24 cellular contexts compared by ENCODE assay signal in the genomic region with DNA sequence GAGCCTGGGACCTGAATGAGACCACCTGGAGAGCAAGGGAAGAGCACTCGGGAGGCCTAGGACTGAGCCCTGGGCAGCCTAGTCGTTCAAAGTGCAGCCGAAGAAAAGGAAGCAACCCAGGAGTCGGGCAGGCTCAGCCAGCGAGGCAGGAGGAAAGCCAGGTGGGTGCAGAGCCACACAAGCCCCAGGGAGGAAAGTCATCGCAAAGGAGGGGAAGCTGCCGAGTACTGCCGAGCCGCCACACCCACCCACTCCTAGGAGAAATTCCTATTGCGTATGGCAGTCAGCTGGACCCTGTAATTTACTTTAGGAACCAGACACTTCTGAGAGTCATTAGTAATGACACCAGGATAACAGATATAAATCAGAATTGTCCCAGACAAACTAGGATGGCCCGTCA.
DNase-seq lines count a peak whose midpoint lies in the region; ATAC-seq and TF ChIP-seq lines count a peak whose summit lies in the region.
"Had no signal": no experiment of that assay in that cellular context is flagged by ENCODE, and none has a peak within 500 bp of the region (broad histone marks: within the 10 kb centered on the region; RNA-seq: fewer than 3 reads in every experiment).

No MANE protein-coding gene starts in this region.

- CTCF ChIA-PET in A673 (lab: Charles Lee), result no interaction called here

- H3K9ac ChIP-seq in endodermal cell (ENCODE audit: extremely low read depth, low read length, poor library complexity, severe bottlenecking), result no peak overlapping the region

- no peak overlapping the region for H3K4me3 Mint-ChIP-seq in T-helper 17 cell
- no peak overlapping the region for H3K4me3 Mint-ChIP-seq in endodermal cell
- no peak overlapping the region for H3K4me3 Mint-ChIP-seq in memory B cell
- H3K4me3 Mint-ChIP-seq: CD8-positive, alpha-beta T cell had no signal

- WGBS in endodermal cell (ENCODE audit: insufficient coverage in 1 of 2, insufficient read length in 1 of 2), 2 experiments, result 93 to 94% methylated on average over 3 to 11 of the region's 11 CpGs
- 89 to 93% (median 91%) methylated on average over 11 of the region's 11 CpGs for WGBS in spleen, 5 donors

- DNase-seq in T-helper 17 cell, result no peak
- DNase-seq in endodermal cell, result no peak
- no peak for DNase-seq in memory B cell (ENCODE audit: low spot score in 2 of 2)
- peak; percentile 20 for DNase-seq in spleen
- no peak for DNase-seq in dermis blood vessel endothelial cell
- DNase-seq in A673 (ENCODE audit: low spot score), result no peak
- DNase-seq: CD8-positive, alpha-beta T cell; DMS 273 treated with DMSO at 0.1 percent for 48 hours; DMS79; EL; GDM1; IMR-90; KG1; MG63; NCI-H1105 treated with DMSO at 0.1 percent for 48 hours; NCI-H1694; Right ventricle myocardium superior; RPMI8226 had no signal

- TF ChIP-seq CTCF in endodermal cell (conservative IDR thresholded peaks at IDR 0.05) (no peak), spleen (IDR thresholded peaks at IDR 0.05 in 8 of 11, conservative IDR thresholded peaks at IDR 0.05 in 3 of 11) (no peak), A673 (conservative IDR thresholded peaks at IDR 0.05; ENCODE audit: low read depth, low read length) (no peak)

- H3K36me3 Mint-ChIP-seq in T-helper 17 cell (ENCODE audit: low read depth) (peaks cover 13% of the 10 kb centered on the region), endodermal cell (ENCODE audit: low read depth) (peaks cover 26% of the 10 kb centered on the region), memory B cell (peaks cover 31% of the 10 kb centered on the region)

- no peak overlapping the region for H3K4me3 ChIP-seq in endodermal cell (ENCODE audit: low read length)
- H3K4me3 ChIP-seq in spleen, result no peak overlapping the region
- H3K4me3 ChIP-seq in A673 (ENCODE audit: low read depth, low read length, poor library complexity, severe bottlenecking), result no peak overlapping the region
- H3K4me3 ChIP-seq: A549, GM12878, MG63, SJSA1 had no signal

- H3K27me3 Mint-ChIP-seq in T-helper 17 cell, result no peaks in the 10 kb centered on the region
- H3K27me3 Mint-ChIP-seq in endodermal cell (ENCODE audit: insufficient read depth), result no peaks in the 10 kb centered on the region
- H3K27me3 Mint-ChIP-seq in memory B cell, result no peaks in the 10 kb centered on the region

- H3K4me1 Mint-ChIP-seq in T-helper 17 cell, result peaks cover 3% of the 10 kb centered on the region
- no peaks in the 10 kb centered on the region for H3K4me1 Mint-ChIP-seq in endodermal cell
- no peaks in the 10 kb centered on the region for H3K4me1 Mint-ChIP-seq in memory B cell

- ATAC-seq in T-helper 17 cell (no peak), memory B cell (ENCODE audit: low read depth) (no peak), GM21576 (IDR thresholded peaks at IDR 0.05; ENCODE audit: unreplicated experiment) (no peak)
- ATAC-seq: A549; CD8-positive, alpha-beta T cell; GM12878; HCT116 had no signal

- H3K9me3 ChIP-seq in T-helper 17 cell (ENCODE audit: control insufficient read depth, low read length, poor library complexity, severe bottlenecking) (no peaks in the 10 kb centered on the region), endodermal cell (ENCODE audit: control insufficient read depth, low read length) (no peaks in the 10 kb centered on the region), spleen (peaks cover 0 to 3% (median 0%) of the 10 kb centered on the region in 8 donors), A673 (ENCODE audit: low read depth, low read length, poor library complexity, severe bottlenecking) (no peaks in the 10 kb centered on the region)
- H3K9me3 ChIP-seq: A549, MG63, SJSA1 had no signal

- H3K36me3 ChIP-seq in endodermal cell (ENCODE audit: control insufficient read depth, insufficient read depth, low read length) (peaks cover 10% of the 10 kb centered on the region), spleen (peaks cover 0 to 88% (median 16%) of the 10 kb centered on the region in 6 donors), A673 (ENCODE audit: insufficient read depth, low read length, poor library complexity, severe bottlenecking) (no peaks in the 10 kb centered on the region)

- H3K27ac Mint-ChIP-seq in T-helper 17 cell (peak overlapping the region; percentile 34), endodermal cell (peak overlapping the region; percentile 52), memory B cell (peak overlapping the region; percentile 35)
- H3K27ac Mint-ChIP-seq: CD8-positive, alpha-beta T cell had no signal

- H3K9me3 Mint-ChIP-seq in endodermal cell, result no peaks in the 10 kb centered on the region
- H3K9me3 Mint-ChIP-seq in memory B cell, result no peaks in the 10 kb centered on the region
- H3K9me3 Mint-ChIP-seq: CD8-positive, alpha-beta T cell had no signal

- POLR2A ChIA-PET in A673 (lab: Charles Lee; ENCODE audit: low non-redundant PET), result no interaction called here

- H3K27me3 ChIP-seq in endodermal cell (ENCODE audit: control insufficient read depth, insufficient read depth, low read length, poor library complexity, severe bottlenecking), result no peaks in the 10 kb centered on the region
- no peaks in the 10 kb centered on the region for H3K27me3 ChIP-seq in spleen (replicated peaks in 1 of 7)
- no peaks in the 10 kb centered on the region for H3K27me3 ChIP-seq in A673 (replicated peaks; ENCODE audit: insufficient read depth, low read depth, low read length, poor library complexity)
- H3K27me3 ChIP-seq: MG63, SJSA1 had no signal

- intact Hi-C loops in spleen (cut with DNase I; ENCODE audit: low total_unique reads) (no loop called here), A673 (cut with micrococcal nuclease; ENCODE audit: unreplicated experiment) (no loop called here)

- H3K4me1 ChIP-seq in endodermal cell (ENCODE audit: control insufficient read depth, insufficient read depth, low read length) (no peaks in the 10 kb centered on the region), spleen (no peaks in the 10 kb centered on the region), A673 (ENCODE audit: insufficient read depth, low read length, poor library complexity, severe bottlenecking) (no peaks in the 10 kb centered on the region)
- H3K4me1 ChIP-seq: A549, SJSA1 had no signal

- no TSS peak for BruUV-seq in A673 (replicated peaks; lab: Mats Ljungman, UMichigan)

- H3K27ac ChIP-seq in endodermal cell (ENCODE audit: low read depth, low read length), result no peak overlapping the region
- H3K27ac ChIP-seq in spleen, result no peak overlapping the region
- no peak overlapping the region for H3K27ac ChIP-seq in A673 (ENCODE audit: low read depth, low read length, poor library complexity, severe bottlenecking)
- H3K27ac ChIP-seq: A549, C4-2B, SJSA1 had no signal

- TF ChIP-seq POLR2A in spleen (IDR thresholded peaks at IDR 0.05), result no peak
